In genomic region chr17:38982858-38983746, GRCh38 we compare ENCODE assay signal across 9 cellular contexts. TPM values are rescaled to one million over a fixed set of nuclear protein-coding genes. Genes with fewer than 3 reads are reported as not detected.
DNase-seq lines count a peak whose midpoint lies in the region; ATAC-seq and TF ChIP-seq lines count a peak whose summit lies in the region.
"Had no signal": no experiment of that assay in that cellular context is flagged by ENCODE, and none has a peak within 500 bp of the region (broad histone marks: within the 10 kb centered on the region; RNA-seq: fewer than 3 reads in every experiment).

No MANE protein-coding gene starts in this region.

- no peaks in the 10 kb centered on the region for H3F3A ChIP-seq in OCI-LY1 (ENCODE audit: insufficient read depth, low read length)

- H3K27ac ChIP-seq in OCI-LY1 (ENCODE audit: low read depth, low read length, poor library complexity, severe bottlenecking), result no peak overlapping the region
- H3K27ac ChIP-seq in heart left ventricle, result peak overlapping the region in 5 of 12 donors; percentile 8 to 75 (median 59)

- ATAC-seq in activated naive CD8-positive, alpha-beta T cell treated with anti-CD3 and anti-CD28 coated beads, Interleukin-2, amount 50 U/mL, for 24 hours, result peak; percentile 49
- ATAC-seq in heart left ventricle (peak in 3 of 4 donors; percentile 69 to 79 (median 76)), GM19455 (IDR thresholded peaks at IDR 0.05; ENCODE audit: unreplicated experiment) (no peak), GM21526 (IDR thresholded peaks at IDR 0.05; ENCODE audit: low FRiP score, unreplicated experiment) (no peak)

- H3K9me3 Mint-ChIP-seq in activated naive CD8-positive, alpha-beta T cell treated with anti-CD3 and anti-CD28 coated beads, Interleukin-2, amount 50 U/mL, for 24 hours, result no peaks in the 10 kb centered on the region

- no peaks in the 10 kb centered on the region for H3K4me1 Mint-ChIP-seq in activated naive CD8-positive, alpha-beta T cell treated with anti-CD3 and anti-CD28 coated beads, Interleukin-2, amount 50 U/mL, for 24 hours

- H3K9me2 ChIP-seq in OCI-LY1 (ENCODE audit: low read depth, low read length), result no peaks in the 10 kb centered on the region

- H3K9me3 ChIP-seq in OCI-LY1 (ENCODE audit: low read length) (no peaks in the 10 kb centered on the region), heart left ventricle (no peaks in the 10 kb centered on the region)

- intact Hi-C loops in heart left ventricle (cut with DNase I), result loop anchor here (1.0 to 10.0 kb wide), 13 partner anchors 74 to 264 kb away; partner anchors contain the start of gene LASP1 (in 1 of the 10)

- 56 to 63% (median 63%) methylated on average over 11 of the region's 11 CpGs for WGBS in heart left ventricle, 4 donors

- no peak overlapping the region for H3K4me3 ChIP-seq in OCI-LY1 (ENCODE audit: low read depth, low read length, poor library complexity, severe bottlenecking)
- no peak overlapping the region for H3K4me3 ChIP-seq in heart left ventricle

- H3K36me3 Mint-ChIP-seq in activated naive CD8-positive, alpha-beta T cell treated with anti-CD3 and anti-CD28 coated beads, Interleukin-2, amount 50 U/mL, for 24 hours (ENCODE audit: low read depth), result no peaks in the 10 kb centered on the region

- no peaks in the 10 kb centered on the region for H3K27me3 Mint-ChIP-seq in activated naive CD8-positive, alpha-beta T cell treated with anti-CD3 and anti-CD28 coated beads, Interleukin-2, amount 50 U/mL, for 24 hours

- DNase-seq in ELF-1 (ENCODE audit: low read depth, low spot score) (peak; percentile 38), Kasumi-1 (lab: John Stamatoyannopoulos, UW) (peak; percentile 76 to 88), heart left ventricle (peak in 3 of 5 donors; percentile 39 to 54 (median 42)), retina (peak; percentile 66)
- DNase-seq in activated naive CD8-positive, alpha-beta T cell treated with anti-CD3 and anti-CD28 coated beads, Interleukin-2, amount 50 U/mL, for 24 hours, result peak; percentile 40

- no peaks in the 10 kb centered on the region for H3K4me1 ChIP-seq in OCI-LY1 (ENCODE audit: insufficient read depth, low read length, severe bottlenecking)
- H3K4me1 ChIP-seq in heart left ventricle, result peaks cover 0 to 19% (median 0%) of the 10 kb centered on the region in 12 donors

- TF ChIP-seq CTCF in OCI-LY1 (IDR thresholded peaks at IDR 0.05; ENCODE audit: low read length) (peak; percentile 87), heart left ventricle (IDR thresholded peaks at IDR 0.05) (peak; percentile 66 to 88 (median 82))

- no peaks in the 10 kb centered on the region for H4K20me1 ChIP-seq in OCI-LY1 (ENCODE audit: insufficient read depth, low read length)

- TF ChIP-seq POLR2A in heart left ventricle (IDR thresholded peaks at IDR 0.05), result no peak

- H3K36me3 ChIP-seq in OCI-LY1 (ENCODE audit: insufficient read depth, low read length) (no peaks in the 10 kb centered on the region), heart left ventricle (no peaks in the 10 kb centered on the region)

- H3K4me2 ChIP-seq in OCI-LY1 (ENCODE audit: low read length), result no peak overlapping the region

- H3K9ac ChIP-seq in OCI-LY1 (ENCODE audit: low read length), result no peak overlapping the region

- H3K27ac Mint-ChIP-seq in activated naive CD8-positive, alpha-beta T cell treated with anti-CD3 and anti-CD28 coated beads, Interleukin-2, amount 50 U/mL, for 24 hours, result no peak overlapping the region

- no peak overlapping the region for H2AFZ ChIP-seq in OCI-LY1 (ENCODE audit: low read length)

- no peaks in the 10 kb centered on the region for H3K27me3 ChIP-seq in OCI-LY1 (ENCODE audit: insufficient read depth, low read length)
- no peaks in the 10 kb centered on the region for H3K27me3 ChIP-seq in heart left ventricle

- H3K4me3 Mint-ChIP-seq in activated naive CD8-positive, alpha-beta T cell treated with anti-CD3 and anti-CD28 coated beads, Interleukin-2, amount 50 U/mL, for 24 hours, result no peak overlapping the region

- no peaks in the 10 kb centered on the region for H3K79me2 ChIP-seq in OCI-LY1 (ENCODE audit: insufficient read depth, low read length)

RNA-seq across cellular contexts. Expression of gene FBXO47, which starts 15.9 kb away (rescaled TPM):
- total RNA-seq in heart left ventricle, result under 1 TPM in 1 of 9 donors, not detected in 8; 0.11 TPM
- not detected for polyA plus RNA-seq in heart left ventricle
- total RNA-seq: urinary bladder had no signal
- polyA plus RNA-seq: urinary bladder had no signal

Comparison
In these comparisons a context has a peak if more than half of its experiments do, and no peak if none do; other contexts are left out.
1. ATAC-seq: peak in activated naive CD8-positive, alpha-beta T cell treated with anti-CD3 and anti-CD28 coated beads, Interleukin-2, amount 50 U/mL, for 24 hours (single experiment) and heart left ventricle (3 of 4); none in GM19455 (single experiment) and GM21526 (single experiment).
2. Peak in every context shown above with its lines, with median percentiles within 50 percentile points of each other: DNase-seq.